ENCODE assay signal across 8 cellular contexts in genomic region chr5:99019812-99020697, GRCh38.
DNase-seq lines count a peak whose midpoint lies in the region; TF ChIP-seq lines count a peak whose summit lies in the region.

No MANE protein-coding gene starts in this region.

- TF ChIP-seq CTCF in LNCaP clone FGC (IDR thresholded peaks at IDR 0.05; ENCODE audit: control insufficient read depth, extremely low read depth, insufficient read depth) (no peak), mammary epithelial cell (conservative IDR thresholded peaks at IDR 0.05 in 1 of 2, IDR thresholded peaks at IDR 0.05 in 1 of 2; ENCODE audit: extremely low read depth in 1 of 2, insufficient read depth in 1 of 2, low read depth in 1 of 2, low read length in 2 of 2) (no peak), vagina (IDR thresholded peaks at IDR 0.05) (no peak)

- H3K27ac ChIP-seq in mammary epithelial cell (ENCODE audit: insufficient read depth, low read depth, low read length) (no peak overlapping the region), rectal smooth muscle tissue (ENCODE audit: low read depth, low read length) (peak overlapping the region; percentile 14), vagina (no peak overlapping the region), Karpas-422 (ENCODE audit: low read length) (no peak overlapping the region)

- 33% methylated on average over 3 of the region's 3 CpGs for WGBS in mammary epithelial cell (ENCODE audit: low coverage, missing lambda C conversion rate)

- H3K27me3 ChIP-seq in mammary epithelial cell (ENCODE audit: insufficient read depth, low read length), result no peaks in the 10 kb centered on the region
- no peaks in the 10 kb centered on the region for H3K27me3 ChIP-seq in rectal smooth muscle tissue (ENCODE audit: control insufficient read depth, insufficient read depth, low read length)
- no peaks in the 10 kb centered on the region for H3K27me3 ChIP-seq in vagina
- no peaks in the 10 kb centered on the region for H3K27me3 ChIP-seq in Karpas-422 (ENCODE audit: low read length)

- H3K4me2 ChIP-seq in mammary epithelial cell (ENCODE audit: insufficient read depth, low read depth, low read length), result peak overlapping the region; percentile 10
- no peak overlapping the region for H3K4me2 ChIP-seq in Karpas-422 (ENCODE audit: low read depth, low read length, poor library complexity, severe bottlenecking)

- no peaks in the 10 kb centered on the region for H3K9me2 ChIP-seq in Karpas-422 (replicated peaks; ENCODE audit: insufficient read depth, low read length)

- in situ Hi-C loops in mammary epithelial cell (cut with MboI; ENCODE audit: low sequenced_read_pairs in 2 of 2), result no loop called here

- peak overlapping the region; percentile 23 for H2AFZ ChIP-seq in mammary epithelial cell (ENCODE audit: low read depth, low read length)
- H2AFZ ChIP-seq in Karpas-422 (ENCODE audit: low read length), result no peak overlapping the region

- intact Hi-C loops in mammary epithelial cell (cut with micrococcal nuclease), result no loop called here
- intact Hi-C loops in vagina (cut with DNase I), result no loop called here

- H3K9ac ChIP-seq in mammary epithelial cell (ENCODE audit: insufficient read depth, low read length), result no peak overlapping the region
- no peak overlapping the region for H3K9ac ChIP-seq in rectal smooth muscle tissue (ENCODE audit: low read length)
- no peak overlapping the region for H3K9ac ChIP-seq in Karpas-422 (ENCODE audit: low read length)

- no peaks in the 10 kb centered on the region for H4K20me1 ChIP-seq in mammary epithelial cell (ENCODE audit: insufficient read depth, low read length)
- no peaks in the 10 kb centered on the region for H4K20me1 ChIP-seq in Karpas-422 (ENCODE audit: insufficient read depth, low read depth, low read length)

- H3K9me3 ChIP-seq in mammary epithelial cell (replicated peaks; ENCODE audit: insufficient read depth, low read length), result no peaks in the 10 kb centered on the region
- no peaks in the 10 kb centered on the region for H3K9me3 ChIP-seq in vagina
- no peaks in the 10 kb centered on the region for H3K9me3 ChIP-seq in Karpas-422 (ENCODE audit: low read length)

- DNase-seq in NCI-H510A treated with DMSO at 0.1 percent for 48 hours (lab: John Stamatoyannopoulos, UW) (peak; percentile 8), NCI-H510A (lab: John Stamatoyannopoulos, UW) (no peak), LNCaP clone FGC (ENCODE audit: low read depth) (peak; percentile 43), mammary epithelial cell (peak; percentile 75), vagina (ENCODE audit: extremely low spot score in 2 of 2) (no peak), Ammon's horn (ENCODE audit: low spot score) (no peak), Karpas-422 (no peak)

- BruUV-seq in mammary epithelial cell (replicated peaks; lab: Mats Ljungman, UMichigan), result no TSS peak

- dilution Hi-C loops in mammary epithelial cell (cut with HindIII; ENCODE audit: low sequenced_read_pairs), result loop anchor here (5.0 kb wide), 1 partner anchor 98 kb away; no protein-coding TSS in a partner anchor

- CTCF ChIA-PET in mammary epithelial cell (lab: Charles Lee; ENCODE audit: low non-redundant PET), result no interaction called here

- no peak overlapping the region for H3K4me3 ChIP-seq in LNCaP clone FGC (ENCODE audit: low read depth, low read length)
- no peak overlapping the region for H3K4me3 ChIP-seq in mammary epithelial cell (replicated peaks in 1 of 3; ENCODE audit: insufficient read depth in 1 of 3, low read depth in 2 of 3, low read length in 3 of 3)
- no peak overlapping the region for H3K4me3 ChIP-seq in rectal smooth muscle tissue (ENCODE audit: low read length)
- no peak overlapping the region for H3K4me3 ChIP-seq in vagina
- H3K4me3 ChIP-seq in Karpas-422 (ENCODE audit: low read length), result no peak overlapping the region

- no peaks in the 10 kb centered on the region for H3K79me2 ChIP-seq in mammary epithelial cell (ENCODE audit: insufficient read depth, low read length)
- H3K79me2 ChIP-seq in Karpas-422 (ENCODE audit: low read length), result no peaks in the 10 kb centered on the region

- H3K4me1 ChIP-seq in mammary epithelial cell (ENCODE audit: insufficient read depth, low read length) (peaks cover 11% of the 10 kb centered on the region), rectal smooth muscle tissue (ENCODE audit: control insufficient read depth, insufficient read depth, low read length) (peaks cover 4% of the 10 kb centered on the region), vagina (peaks cover 9% of the 10 kb centered on the region), Karpas-422 (ENCODE audit: low read length) (no peaks in the 10 kb centered on the region)

- no peak for TF ChIP-seq POLR2A in vagina (IDR thresholded peaks at IDR 0.05)

- H3K36me3 ChIP-seq in mammary epithelial cell (ENCODE audit: insufficient read depth, low read length), result no peaks in the 10 kb centered on the region
- no peaks in the 10 kb centered on the region for H3K36me3 ChIP-seq in rectal smooth muscle tissue (ENCODE audit: control insufficient read depth, insufficient read depth, low read length)
- H3K36me3 ChIP-seq in vagina, result no peaks in the 10 kb centered on the region
- H3K36me3 ChIP-seq in Karpas-422 (ENCODE audit: insufficient read depth, low read length), result no peaks in the 10 kb centered on the region

Comparison
In these comparisons a context has a peak if more than half of its experiments do, and no peak if none do; other contexts are left out.
1. DNase-seq: peak in NCI-H510A treated with DMSO at 0.1 percent for 48 hours (single experiment), LNCaP clone FGC (single experiment) and mammary epithelial cell (single experiment); none in NCI-H510A (single experiment), vagina (0 of 2), Ammon's horn (single experiment) and Karpas-422 (single experiment).